27 cellular contexts compared by ENCODE assay signal in the genomic region with DNA sequence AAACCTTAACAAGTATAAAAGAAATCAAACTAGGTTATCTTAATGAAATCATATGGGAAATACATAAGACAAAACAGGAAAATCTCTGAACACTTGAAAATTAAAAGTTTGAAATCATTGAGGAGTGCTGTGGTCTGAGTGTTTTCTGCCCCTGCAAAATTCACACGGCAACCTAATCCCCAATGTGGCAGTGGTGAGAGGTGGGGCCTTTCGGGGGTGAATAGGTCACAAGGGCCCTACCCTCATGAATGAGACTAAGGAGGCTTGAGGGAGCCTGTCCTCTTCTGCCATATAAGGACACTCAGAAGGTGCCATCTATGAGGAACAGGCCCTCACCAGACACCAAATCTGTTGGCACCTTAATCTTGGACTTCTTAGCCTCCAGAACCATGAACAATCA.
"Had no signal": no experiment of that assay in that cellular context is flagged by ENCODE, and none has a peak within 500 bp of the region (broad histone marks: within the 10 kb centered on the region; RNA-seq: fewer than 3 reads in every experiment).

No MANE protein-coding gene starts in this region.

- H3K27me3 Mint-ChIP-seq: naive B cell, type B pancreatic cell had no signal

- ATAC-seq: heart right ventricle; left cardiac atrium; left lung; mucosa of descending colon; sciatic nerve; stimulated activated effector memory CD8-positive, alpha-beta T cell treated with anti-CD3 and anti-CD28 coated beads, Interleukin-12 subunit alpha, Interleukin-12 subunit beta, amount 100 ng/mL, for 72 hours had no signal

- H3K27ac Mint-ChIP-seq: endodermal cell; mesothelial cell of epicardium; nephron progenitor cell; stimulated activated effector memory CD8-positive, alpha-beta T cell treated with anti-CD3 and anti-CD28 coated beads, Interleukin-12 subunit alpha, Interleukin-12 subunit beta, amount 100 ng/mL, for 72 hours; type B pancreatic cell had no signal

- H3K4me3 Mint-ChIP-seq: endodermal cell; mesothelial cell of epicardium; naive B cell; nephron progenitor cell; stimulated activated effector memory CD8-positive, alpha-beta T cell treated with anti-CD3 and anti-CD28 coated beads, Interleukin-12 subunit alpha, Interleukin-12 subunit beta, amount 100 ng/mL, for 72 hours; type B pancreatic cell had no signal

- H3K36me3 Mint-ChIP-seq: naive B cell had no signal

- DNase-seq: cortex of kidney; dorsolateral prefrontal cortex; effector CD8-positive, alpha-beta T cell; endodermal cell; esophagus squamous epithelium; foreskin melanocyte; glutamatergic neuron; heart right ventricle; hippocampal formation; left cardiac atrium; left lung; mesenchymal stem cell; mucosa of descending colon; naive B cell; nephron progenitor cell; nucleus accumbens; stimulated activated CD4-positive, alpha-beta T cell treated with anti-CD3 and anti-CD28 coated beads, Interleukin-2, amount 100 ng/mL, for 24 hours; stimulated activated CD4-positive, alpha-beta T cell treated with anti-CD3 and anti-CD28 coated beads, Interleukin-4, amount 100 ng/mL, for 24 hours; stimulated activated naive CD4-positive, alpha-beta T cell treated with Interleukin-2 at 50 U/mL for 16 hours; stomach; thyroid gland had no signal

- H3K9me3 ChIP-seq: esophagus squamous epithelium, left lung, mucosa of descending colon, prostate gland, right atrium auricular region, stomach, thyroid gland had no signal
